1 cellular context compared by ENCODE assay signal in genomic region chr21:45366931-45367401, GRCh38.
TF ChIP-seq lines count a peak whose summit lies in the region.

No MANE protein-coding gene starts in this region.

TF ChIP-seq in HepG2, 621 proteins besides CTCF, POLR2A, EP300 and RAD21 (continued from another document and continues in another):
- TF ChIP-seq ZNF691 (CRISPR knock-in tag; IDR thresholded peaks at IDR 0.05; ENCODE audit: borderline replicate concordance, low read depth) (no peak), TBP (CRISPR knock-in tag; IDR thresholded peaks at IDR 0.05) (no peak), GPBP1L1 (CRISPR knock-in tag; IDR thresholded peaks at IDR 0.05) (no peak), RFX3 (CRISPR knock-in tag; IDR thresholded peaks at IDR 0.05) (no peak), FOXC1 (CRISPR knock-in tag; IDR thresholded peaks at IDR 0.05; ENCODE audit: borderline replicate concordance) (no peak), SUZ12 (IDR thresholded peaks at IDR 0.05; ENCODE audit: low read depth, low read length) (no peak), ZBTB34 (CRISPR knock-in tag; IDR thresholded peaks at IDR 0.05) (0 out of 2 replicates have a peak, but pooled peaks have one; percentile 29), TFE3 (CRISPR knock-in tag; IDR thresholded peaks at IDR 0.05) (no peak; the same call in 1 of the 2 replicates), EHMT2 (IDR thresholded peaks at IDR 0.05; ENCODE audit: borderline replicate concordance, low read depth, low read length) (no peak), MTERF4 (CRISPR knock-in tag; IDR thresholded peaks at IDR 0.05) (no peak), ZNF567 (CRISPR knock-in tag; IDR thresholded peaks at IDR 0.05; ENCODE audit: borderline replicate concordance) (no peak), ZNF143 (CRISPR knock-in tag; IDR thresholded peaks at IDR 0.05) (peak; percentile 25; the same call in 1 of the 2 replicates), ZBTB14 (CRISPR knock-in tag; IDR thresholded peaks at IDR 0.05) (no peak), GMEB1 (CRISPR knock-in tag; IDR thresholded peaks at IDR 0.05; ENCODE audit: borderline replicate concordance) (peak; percentile 39; the same call in 1 of the 2 replicates), NR1H2 (CRISPR knock-in tag; IDR thresholded peaks at IDR 0.05; ENCODE audit: borderline replicate concordance, low read depth) (no peak), STAG1 (CRISPR knock-in tag; IDR thresholded peaks at IDR 0.05) (peak; percentile 17; the same call in 1 of the 2 replicates), RFXANK (CRISPR knock-in tag; IDR thresholded peaks at IDR 0.05) (no peak), FOXJ3 (CRISPR knock-in tag; IDR thresholded peaks at IDR 0.05; ENCODE audit: borderline replicate concordance) (no peak), ZNF781 (CRISPR knock-in tag; IDR thresholded peaks at IDR 0.05; ENCODE audit: borderline replicate concordance, not compliant biosample characterization) (no peak), SNAPC4 (CRISPR knock-in tag; IDR thresholded peaks at IDR 0.05) (no peak), ZNF512 (CRISPR knock-in tag; IDR thresholded peaks at IDR 0.05) (no peak), MED1 (CRISPR knock-in tag; IDR thresholded peaks at IDR 0.05) (peak; percentile 58), ZNF281 (CRISPR knock-in tag; IDR thresholded peaks at IDR 0.05; ENCODE audit: borderline replicate concordance) (no peak), MEIS2 (CRISPR knock-in tag; IDR thresholded peaks at IDR 0.05) (peak; percentile 60), MEF2D (CRISPR knock-in tag; IDR thresholded peaks at IDR 0.05) (no peak), ZNF142 (CRISPR knock-in tag; IDR thresholded peaks at IDR 0.05) (peak; percentile 57; the same call in 1 of the 2 replicates)
